In the genomic region with DNA sequence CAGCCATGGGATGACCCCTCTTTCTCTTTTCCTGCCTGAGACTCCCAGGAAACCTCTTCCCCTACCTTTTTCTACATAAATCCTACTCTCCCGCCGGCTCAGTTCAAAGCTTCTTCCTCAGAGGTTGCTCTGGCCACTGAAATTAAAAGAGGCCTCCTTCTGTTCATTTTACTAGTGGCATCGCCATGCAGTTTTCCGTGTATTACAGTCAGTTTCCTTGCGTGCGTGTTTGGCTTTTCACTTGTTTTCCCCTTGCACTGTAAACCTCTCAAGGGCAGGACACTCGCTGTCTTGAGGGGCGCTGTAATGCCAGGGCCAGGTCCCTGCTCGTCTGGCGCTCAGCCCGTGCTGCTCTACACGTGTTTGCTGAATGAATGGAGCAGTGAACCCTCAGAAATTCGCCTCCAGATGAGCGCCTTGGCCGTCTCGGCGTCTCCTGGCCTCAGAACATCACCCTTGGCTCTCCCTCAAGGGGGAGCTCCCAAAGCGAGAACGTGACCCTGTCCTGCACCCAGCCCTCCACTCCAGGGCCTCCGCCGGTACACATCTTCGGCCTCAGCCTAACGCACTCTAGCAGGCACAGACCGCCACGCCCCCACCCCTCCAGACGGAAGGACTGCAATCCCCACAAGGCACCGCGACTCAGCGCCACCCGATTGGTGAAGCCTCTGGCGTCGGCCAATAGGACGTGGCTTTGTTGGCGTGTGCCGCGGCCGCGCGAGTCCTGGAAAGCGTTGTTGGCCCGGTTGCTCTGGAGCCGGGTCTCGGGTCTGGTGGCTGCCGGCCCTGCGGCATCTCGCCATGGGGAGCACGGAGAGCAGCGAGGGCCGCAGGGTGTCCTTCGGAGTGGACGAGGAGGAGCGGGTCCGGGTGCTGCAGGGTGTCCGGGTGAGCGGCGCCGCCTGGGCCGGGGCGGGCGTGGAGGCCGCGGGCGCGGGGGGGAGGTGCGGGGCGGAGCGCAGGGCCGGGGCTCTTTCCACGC, we compare ENCODE assay signal across 8 cellular contexts.
DNase-seq lines count a peak whose midpoint lies in the region; ATAC-seq and TF ChIP-seq lines count a peak whose summit lies in the region.

A gene with protein sequence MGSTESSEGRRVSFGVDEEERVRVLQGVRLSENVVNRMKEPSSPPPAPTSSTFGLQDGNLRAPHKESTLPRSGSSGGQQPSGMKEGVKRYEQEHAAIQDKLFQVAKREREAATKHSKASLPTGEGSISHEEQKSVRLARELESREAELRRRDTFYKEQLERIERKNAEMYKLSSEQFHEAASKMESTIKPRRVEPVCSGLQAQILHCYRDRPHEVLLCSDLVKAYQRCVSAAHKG (plus strand): TSS at position 729 of the 982 bp plus-strand sequence. CDS start 73 bp downstream, at position 802.

- ATAC-seq in GM19023 (IDR thresholded peaks at IDR 0.05; ENCODE audit: unreplicated experiment) (peak; percentile 97), HG03342 (IDR thresholded peaks at IDR 0.05; ENCODE audit: unreplicated experiment) (peak; percentile 98)

- peak; percentile 0; the same call in 1 of the 2 replicates for TF ChIP-seq CTCF in AG09319 (IDR thresholded peaks at IDR 0.05; ENCODE audit: low read depth, low read length)

- peak; percentile 88 for DNase-seq in AG09319 (ENCODE audit: extremely low read depth, low read depth)
- peak; percentile 84 for DNase-seq in NCI-H345 treated with DMSO at 0.1 percent for 48 hours (lab: John Stamatoyannopoulos, UW; ENCODE audit: unreplicated experiment)
- peak; percentile 96 for DNase-seq in activated CD4-positive, CD25-positive, alpha-beta regulatory T cell treated with anti-CD3 and anti-CD28 coated beads, Interleukin-2, amount 50 U/mL, for 72 hours
- DNase-seq in cerebellar cortex (ENCODE audit: low spot score): peak; percentile 96
- peak; percentile 99 for DNase-seq in islet precursor cell
- DNase-seq in stimulated activated CD4-positive, alpha-beta T cell treated with anti-CD3 and anti-CD28 coated beads, Interleukin-12 subunit alpha, Interleukin-12 subunit beta, amount 100 ng/mL, for 4 hours: peak; percentile 98

Comparison
In these comparisons a context has a peak if more than half of its experiments do, and no peak if none do; other contexts are left out.
1. Peak in every context shown above with its lines: DNase-seq and ATAC-seq.